In the genomic region with DNA sequence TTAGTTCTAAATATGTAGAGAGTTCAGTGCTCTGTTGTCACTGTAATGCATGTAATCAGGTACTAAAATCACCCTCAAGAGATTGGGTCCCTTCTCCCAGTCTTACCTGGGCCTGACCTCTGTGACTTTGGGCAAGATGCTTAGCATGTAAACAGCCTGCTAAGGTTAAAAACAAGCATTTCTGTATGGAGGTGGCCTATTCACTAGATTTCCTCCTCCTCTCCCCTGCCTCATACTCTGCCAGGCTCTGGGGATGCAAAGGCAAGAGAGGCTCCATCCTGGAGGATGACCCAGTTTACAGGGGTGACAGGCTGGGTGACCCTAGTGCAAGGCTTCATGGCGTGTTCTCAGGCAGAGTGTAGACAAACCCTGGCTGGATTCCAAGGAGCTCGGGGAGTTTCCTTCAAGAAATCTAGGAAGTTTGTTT, we compare ENCODE assay signal across 10 cellular contexts. TPM values are rescaled to one million over a fixed set of nuclear protein-coding genes. Genes with fewer than 3 reads are reported as not detected.
A peak's percentile ranks its signal among the peaks of the same experiment; 100 is the strongest.
DNase-seq lines count a peak whose midpoint lies in the region; ATAC-seq and TF ChIP-seq lines count a peak whose summit lies in the region.
"Had no signal": no experiment of that assay in that cellular context is flagged by ENCODE, and none has a peak within 500 bp of the region (broad histone marks: within the 10 kb centered on the region; RNA-seq: fewer than 3 reads in every experiment).

No MANE protein-coding gene starts in this region.

- peak overlapping the region; percentile 86 for H3K27ac ChIP-seq in DOHH2 (ENCODE audit: low read depth, low read length)

- peaks cover 5% of the 10 kb centered on the region for H3K36me3 Mint-ChIP-seq in activated CD4-positive, alpha-beta memory T cell treated with anti-CD3 and anti-CD28 coated beads for 36 hours
- peaks cover 0 to 8% of the 10 kb centered on the region in 2 donors for H3K36me3 Mint-ChIP-seq in naive B cell

- H3K9me2 ChIP-seq in DOHH2 (replicated peaks; ENCODE audit: control insufficient read depth, low read length) = no peaks in the 10 kb centered on the region

- POLR2A ChIA-PET in activated CD4-positive, alpha-beta memory T cell treated with anti-CD3 and anti-CD28 coated beads for 36 hours (lab: Charles Lee) = interaction anchor here (0.6 to 2.4 kb wide), 4 partner anchors 24 to 244 kb away, joined by 3 to 6 read pairs (median 4); no protein-coding TSS in a partner anchor

- H3K27me3 Mint-ChIP-seq in activated CD4-positive, alpha-beta memory T cell treated with anti-CD3 and anti-CD28 coated beads for 36 hours = no peaks in the 10 kb centered on the region
- H3K27me3 Mint-ChIP-seq in naive B cell = no peaks in the 10 kb centered on the region

- H3K4me2 ChIP-seq in DOHH2 (ENCODE audit: low read length) = peak overlapping the region; percentile 65

- H3K36me3 ChIP-seq in DOHH2 (ENCODE audit: control insufficient read depth, low read length) = no peaks in the 10 kb centered on the region

- CTCF ChIA-PET in activated CD4-positive, alpha-beta memory T cell treated with anti-CD3 and anti-CD28 coated beads for 36 hours (lab: Charles Lee) = interaction anchor here (0.7 to 4.7 kb wide), 15 partner anchors 16 to 191 kb away, joined by 3 to 102 read pairs (median 4); a partner anchor contains a TSS

- peaks cover 58% of the 10 kb centered on the region for H3K4me1 ChIP-seq in DOHH2 (ENCODE audit: control insufficient read depth, low read length)

- H3K4me3 Mint-ChIP-seq in activated CD4-positive, alpha-beta memory T cell treated with anti-CD3 and anti-CD28 coated beads for 36 hours = peak overlapping the region; percentile 39
- peak overlapping the region in 7 of 8 donors; percentile 38 to 85 (median 56) for H3K4me3 Mint-ChIP-seq in naive B cell

- ATAC-seq in GM21723 (IDR thresholded peaks at IDR 0.05; ENCODE audit: unreplicated experiment) = peak; percentile 24
- no peak for ATAC-seq in naive B cell (ENCODE audit: low read depth in 2 of 2)
- ATAC-seq in HG03521 (IDR thresholded peaks at IDR 0.05; ENCODE audit: unreplicated experiment) = no peak

- peaks cover under 1% of the 10 kb centered on the region; the same call in 1 of the 2 replicates for H3K9me3 ChIP-seq in DOHH2 (ENCODE audit: control insufficient read depth, insufficient read depth, low read length)

- H3K27ac Mint-ChIP-seq in activated CD4-positive, alpha-beta memory T cell treated with anti-CD3 and anti-CD28 coated beads for 36 hours = peak overlapping the region; percentile 77
- H3K27ac Mint-ChIP-seq in naive B cell = peak overlapping the region; percentile 57 to 99 (median 96)

- H3K27me3 ChIP-seq in DOHH2 (ENCODE audit: control insufficient read depth, low read length) = no peaks in the 10 kb centered on the region

- peak; percentile 39 for DNase-seq in activated CD4-positive, alpha-beta memory T cell treated with anti-CD3 and anti-CD28 coated beads for 36 hours
- DNase-seq in naive B cell (no peak), foreskin melanocyte (no peak), SIG-M5 treated with dmso at 0.1 percent for 504 hours (lab: John Stamatoyannopoulos, UW; ENCODE audit: unreplicated experiment) (no peak), NCI-H2171 treated with DMSO at 0.1 percent for 48 hours (lab: John Stamatoyannopoulos, UW) (no peak)
- DNase-seq: NCI-H187 treated with DMSO at 0.1 percent for 48 hours had no signal

- peaks cover 32% of the 10 kb centered on the region for H3F3A ChIP-seq in DOHH2 (ENCODE audit: control insufficient read depth, insufficient read depth)

- intact Hi-C loops in activated CD4-positive, alpha-beta memory T cell treated with anti-CD3 and anti-CD28 coated beads for 36 hours (cut with micrococcal nuclease) = loop anchor here (1.0 kb wide), 4 partner anchors 45 to 178 kb away; no protein-coding TSS in a partner anchor

- H3K79me2 ChIP-seq in DOHH2 (ENCODE audit: control insufficient read depth, low read length) = no peaks in the 10 kb centered on the region

- TF ChIP-seq CTCF in DOHH2 (IDR thresholded peaks at IDR 0.05; ENCODE audit: low read depth, low read length, poor library complexity, severe bottlenecking) = no peak

- peak overlapping the region; percentile 45 for H3K4me3 ChIP-seq in DOHH2 (ENCODE audit: low read length)

- H3K4me1 Mint-ChIP-seq in activated CD4-positive, alpha-beta memory T cell treated with anti-CD3 and anti-CD28 coated beads for 36 hours (ENCODE audit: low read depth) = peaks cover 65% of the 10 kb centered on the region
- H3K4me1 Mint-ChIP-seq in naive B cell = peaks cover 56 to 65% (median 63%) of the 10 kb centered on the region in 3 donors

- no peaks in the 10 kb centered on the region for H4K20me1 ChIP-seq in DOHH2 (ENCODE audit: control insufficient read depth, insufficient read depth, low read depth, low read length)

- peaks cover 6% of the 10 kb centered on the region for H3K9me3 Mint-ChIP-seq in activated CD4-positive, alpha-beta memory T cell treated with anti-CD3 and anti-CD28 coated beads for 36 hours
- H3K9me3 Mint-ChIP-seq in naive B cell = peaks cover 0 to 6% (median 2%) of the 10 kb centered on the region in 7 donors

RNA-seq across cellular contexts. Expression of a gene that starts 28.8 kb away (rescaled TPM):
- not detected for total RNA-seq in activated CD4-positive, alpha-beta memory T cell treated with anti-CD3 and anti-CD28 coated beads for 36 hours
- under 1 TPM in 5 of 6 donors, not detected in 1; 0.05 to 0.19 (median 0.08) TPM for polyA plus RNA-seq in naive B cell (ENCODE audit: low read depth in 6 of 6)
- total RNA-seq: T-helper 1 cell treated with Interleukin-12 subunit alpha and Interleukin-12 subunit beta and Interleukin-4 antibody, amounts not matched to agents 30 ng/mL and 1 ng/mL, for 36 hours had no signal
